Comparison of ENCODE assay signal across 1 cellular context in genomic region chr14:24409956-24410355, GRCh38.
TF ChIP-seq lines count a peak whose summit lies in the region.

No MANE protein-coding gene starts in this region.

TF ChIP-seq in IMR-90, 13 proteins besides CTCF, POLR2A, EP300 and RAD21:
- TF ChIP-seq FOS (IDR thresholded peaks at IDR 0.05; ENCODE audit: low read depth, low read length) (no peak), CEBPB (IDR thresholded peaks at IDR 0.05; ENCODE audit: low read depth, low read length) (no peak), USF2 (IDR thresholded peaks at IDR 0.05; ENCODE audit: low read depth, low read length) (no peak)
